8 cellular contexts compared by ENCODE assay signal in the genomic region with DNA sequence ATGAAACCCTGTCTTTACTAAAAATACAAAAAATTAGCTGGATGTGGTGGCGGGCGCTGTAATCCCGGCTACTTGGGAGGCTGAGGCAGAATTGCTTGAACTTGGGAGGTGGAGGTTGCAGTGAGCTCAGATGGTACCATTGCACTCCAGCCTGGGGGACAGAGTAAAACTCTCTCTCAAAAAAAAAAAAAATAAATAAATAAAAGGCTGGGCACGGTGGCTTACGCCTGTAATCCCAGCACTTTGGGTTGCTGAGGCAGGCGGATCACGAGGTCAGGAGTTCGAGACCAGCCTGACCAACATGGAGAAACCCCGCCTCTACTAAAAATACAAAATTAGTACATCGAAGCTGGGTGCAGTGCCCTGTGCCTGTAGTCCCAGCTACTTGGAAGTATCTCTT. TPM values are rescaled to one million over a fixed set of nuclear protein-coding genes. Genes with fewer than 3 reads are reported as not detected.
DNase-seq lines count a peak whose midpoint lies in the region; ATAC-seq and TF ChIP-seq lines count a peak whose summit lies in the region.
"Not testable (repeated sequence)": the region's sequence is repeated elsewhere in the genome, so short reads cannot be mapped to it uniquely, and the experiment has no call there.

No MANE protein-coding gene starts in this region.

- not testable (repeated sequence) for H3K36me3 Mint-ChIP-seq in CD4-positive, alpha-beta T cell (ENCODE audit: low read depth); activated naive CD8-positive, alpha-beta T cell; central memory CD8-positive, alpha-beta T cell (ENCODE audit: insufficient read depth); natural killer cell; stimulated activated memory B cell treated with anti-CD40 and anti-IgM and Interleukin-4, amounts not matched to agents 10 μg/mL and 1 μg/mL and 100 μg/mL, for 72 hours
- H3K36me3 Mint-ChIP-seq in activated CD8-positive, alpha-beta T cell treated with anti-CD3 and anti-CD28 coated beads for 36 hours (ENCODE audit: low read depth): peaks cover 19% of the 10 kb centered on the region

- H3K27me3 ChIP-seq in CD4-positive, alpha-beta T cell (ENCODE audit: control insufficient read depth, insufficient read depth, low read length); Loucy (ENCODE audit: insufficient read depth, low read length, poor library complexity, severe bottlenecking); left lung: not testable (repeated sequence)

- H3K4me1 Mint-ChIP-seq in CD4-positive, alpha-beta T cell (ENCODE audit: low read depth): peaks cover 92% of the 10 kb centered on the region
- H3K4me1 Mint-ChIP-seq in activated CD8-positive, alpha-beta T cell treated with anti-CD3 and anti-CD28 coated beads for 36 hours (ENCODE audit: low read depth): peaks cover 66% of the 10 kb centered on the region
- H3K4me1 Mint-ChIP-seq in activated naive CD8-positive, alpha-beta T cell (ENCODE audit: low read depth): peaks cover 88% of the 10 kb centered on the region
- H3K4me1 Mint-ChIP-seq in central memory CD8-positive, alpha-beta T cell: peaks cover 84% of the 10 kb centered on the region
- peaks cover 87 to 88% of the 10 kb centered on the region in 2 donors for H3K4me1 Mint-ChIP-seq in natural killer cell
- H3K4me1 Mint-ChIP-seq in stimulated activated memory B cell treated with anti-CD40 and anti-IgM and Interleukin-4, amounts not matched to agents 10 μg/mL and 1 μg/mL and 100 μg/mL, for 72 hours: peaks cover 83% of the 10 kb centered on the region

- H3K4me1 ChIP-seq in Loucy (ENCODE audit: insufficient read depth, low read length, poor library complexity, severe bottlenecking) (peaks cover 80% of the 10 kb centered on the region), left lung (peaks cover 30 to 81% of the 10 kb centered on the region in 2 donors)

- TF ChIP-seq CTCF in CD4-positive, alpha-beta T cell (IDR thresholded peaks at IDR 0.05); Loucy (conservative IDR thresholded peaks at IDR 0.05; ENCODE audit: low read length); activated CD8-positive, alpha-beta T cell treated with anti-CD3 and anti-CD28 coated beads for 36 hours (IDR thresholded peaks at IDR 0.05); left lung (IDR thresholded peaks at IDR 0.05); natural killer cell (IDR thresholded peaks at IDR 0.05): not testable (repeated sequence)

- CTCF ChIA-PET in CD4-positive, alpha-beta T cell (lab: Charles Lee): interaction anchor here (0.6 to 2.7 kb wide), 5 partner anchors 7 to 276 kb away, joined by 3 to 33 read pairs (median 4); partner anchors contain the start of gene NFATC3
- CTCF ChIA-PET in activated CD8-positive, alpha-beta T cell treated with anti-CD3 and anti-CD28 coated beads for 36 hours (lab: Charles Lee): interaction anchor here (0.9 to 5.9 kb wide), 9 partner anchors 15 to 145 kb away, joined by 3 to 46 read pairs (median 4); no protein-coding TSS in a partner anchor

- not testable (repeated sequence) for DNase-seq in CD4-positive, alpha-beta T cell; activated CD8-positive, alpha-beta T cell treated with anti-CD3 and anti-CD28 coated beads for 36 hours; central memory CD8-positive, alpha-beta T cell (ENCODE audit: low spot score in 2 of 2); left lung; natural killer cell

- H3K79me2 ChIP-seq in Loucy (ENCODE audit: insufficient read depth, low read length): peaks cover 99% of the 10 kb centered on the region

- not testable (repeated sequence) for H3K27me3 Mint-ChIP-seq in CD4-positive, alpha-beta T cell; activated CD8-positive, alpha-beta T cell treated with anti-CD3 and anti-CD28 coated beads for 36 hours; activated naive CD8-positive, alpha-beta T cell; central memory CD8-positive, alpha-beta T cell; natural killer cell (ENCODE audit: low read depth in 2 of 2); stimulated activated memory B cell treated with anti-CD40 and anti-IgM and Interleukin-4, amounts not matched to agents 10 μg/mL and 1 μg/mL and 100 μg/mL, for 72 hours

- H3K9me2 ChIP-seq in Loucy (replicated peaks; ENCODE audit: low read depth, low read length): not testable (repeated sequence)

- ATAC-seq in CD4-positive, alpha-beta T cell (ENCODE audit: poor library complexity); activated CD8-positive, alpha-beta T cell treated with anti-CD3 and anti-CD28 coated beads for 36 hours; central memory CD8-positive, alpha-beta T cell (replicated peaks; ENCODE audit: extremely low read depth, poor library complexity, severe bottlenecking); left lung; natural killer cell; stimulated activated memory B cell treated with anti-CD40 and anti-IgM and Interleukin-4, amounts not matched to agents 10 μg/mL and 1 μg/mL and 100 μg/mL, for 72 hours: not testable (repeated sequence)

- H3K9ac ChIP-seq in Loucy (ENCODE audit: low read depth, low read length, poor library complexity, severe bottlenecking): peak overlapping the region; percentile 67

- H3K9me3 Mint-ChIP-seq in CD4-positive, alpha-beta T cell; activated CD8-positive, alpha-beta T cell treated with anti-CD3 and anti-CD28 coated beads for 36 hours; activated naive CD8-positive, alpha-beta T cell (ENCODE audit: low read depth); central memory CD8-positive, alpha-beta T cell; natural killer cell; stimulated activated memory B cell treated with anti-CD40 and anti-IgM and Interleukin-4, amounts not matched to agents 10 μg/mL and 1 μg/mL and 100 μg/mL, for 72 hours: not testable (repeated sequence)

- H3F3A ChIP-seq in Loucy (ENCODE audit: low read depth): not testable (repeated sequence)

- peaks cover 98% of the 10 kb centered on the region for H4K20me1 ChIP-seq in Loucy (ENCODE audit: insufficient read depth, low read length, poor library complexity, severe bottlenecking)

- H3K4me2 ChIP-seq in Loucy (ENCODE audit: low read depth, low read length, poor library complexity, severe bottlenecking): peak overlapping the region; percentile 82

- POLR2A ChIA-PET in CD4-positive, alpha-beta T cell (lab: Charles Lee): interaction anchor here (1.2 to 2.4 kb wide), 2 partner anchors 12 to 82 kb away, joined by 3 to 12 read pairs; no protein-coding TSS in a partner anchor
- POLR2A ChIA-PET in activated CD8-positive, alpha-beta T cell treated with anti-CD3 and anti-CD28 coated beads for 36 hours (lab: Charles Lee): interaction anchor here (0.8 to 1.6 kb wide), 3 partner anchors 7 to 219 kb away, joined by 3 to 10 read pairs (median 4); partner anchors contain the start of genes NFATC3, PRMT7 and SLC7A6OS

- peak overlapping the region; percentile 86 for H3K4me3 ChIP-seq in Loucy (ENCODE audit: low read length, poor library complexity, severe bottlenecking)
- not testable (repeated sequence) for H3K4me3 ChIP-seq in left lung

- H3K27ac ChIP-seq in CD4-positive, alpha-beta T cell (ENCODE audit: low read depth, low read length): not testable (repeated sequence)
- H3K27ac ChIP-seq in left lung: peak overlapping the region; percentile 23 to 60

- H3K36me3 ChIP-seq in Loucy (ENCODE audit: insufficient read depth, low read length); left lung: not testable (repeated sequence)

- H3K9me3 ChIP-seq in CD4-positive, alpha-beta T cell (ENCODE audit: control insufficient read depth, low read length); Loucy (ENCODE audit: insufficient read depth, low read depth, low read length); left lung: not testable (repeated sequence)

- intact Hi-C loops in CD4-positive, alpha-beta T cell (cut with DNase I, micrococcal nuclease): loop anchor here in 1 of 2 experiments (5.0 kb wide), 1 partner anchor 75 kb away; no protein-coding TSS in a partner anchor
- intact Hi-C loops in activated CD8-positive, alpha-beta T cell treated with anti-CD3 and anti-CD28 coated beads for 36 hours (cut with micrococcal nuclease): loop anchor here (5.0 kb wide), 1 partner anchor 35 kb away; no protein-coding TSS in a partner anchor
- intact Hi-C loops in left lung (cut with DNase I): loop anchor here in 1 of 2 donors (10.0 kb wide), 1 partner anchor 133 kb away; no protein-coding TSS in a partner anchor
- intact Hi-C loops in natural killer cell (cut with micrococcal nuclease): loop anchor here (10.0 kb wide), 1 partner anchor 53 kb away; no protein-coding TSS in a partner anchor

- H3K4me3 Mint-ChIP-seq in CD4-positive, alpha-beta T cell; activated CD8-positive, alpha-beta T cell treated with anti-CD3 and anti-CD28 coated beads for 36 hours; natural killer cell; stimulated activated memory B cell treated with anti-CD40 and anti-IgM and Interleukin-4, amounts not matched to agents 10 μg/mL and 1 μg/mL and 100 μg/mL, for 72 hours: not testable (repeated sequence)
- H3K4me3 Mint-ChIP-seq in activated naive CD8-positive, alpha-beta T cell: peak overlapping the region; percentile 77
- peak overlapping the region; percentile 37 for H3K4me3 Mint-ChIP-seq in central memory CD8-positive, alpha-beta T cell

- peak overlapping the region; percentile 86 for H3K27ac Mint-ChIP-seq in CD4-positive, alpha-beta T cell
- H3K27ac Mint-ChIP-seq in activated CD8-positive, alpha-beta T cell treated with anti-CD3 and anti-CD28 coated beads for 36 hours: peak overlapping the region; percentile 88
- H3K27ac Mint-ChIP-seq in activated naive CD8-positive, alpha-beta T cell: peak overlapping the region; percentile 96
- H3K27ac Mint-ChIP-seq in central memory CD8-positive, alpha-beta T cell (ENCODE audit: low read depth): peak overlapping the region; percentile 51
- H3K27ac Mint-ChIP-seq in natural killer cell: peak overlapping the region; percentile 87 to 89
- H3K27ac Mint-ChIP-seq in stimulated activated memory B cell treated with anti-CD40 and anti-IgM and Interleukin-4, amounts not matched to agents 10 μg/mL and 1 μg/mL and 100 μg/mL, for 72 hours: peak overlapping the region; percentile 86

- not testable (repeated sequence) for H2AFZ ChIP-seq in Loucy (ENCODE audit: low read length)

RNA-seq across cellular contexts. Expression of gene NFATC3, which starts 7.1 kb away (rescaled TPM):
- total RNA-seq in CD4-positive, alpha-beta T cell: 10 to 100 TPM; 84.8 to 94.4 TPM
- total RNA-seq in activated CD8-positive, alpha-beta T cell treated with anti-CD3 and anti-CD28 coated beads for 36 hours: 100 to 1,000 TPM; 102 to 104 TPM
- total RNA-seq in left lung (10 to 100 TPM; 58.5 to 65.8 TPM), natural killer cell (100 to 1,000 TPM; 241 to 282 (median 263) TPM)
